8 cellular contexts compared by ENCODE assay signal in the genomic region with DNA sequence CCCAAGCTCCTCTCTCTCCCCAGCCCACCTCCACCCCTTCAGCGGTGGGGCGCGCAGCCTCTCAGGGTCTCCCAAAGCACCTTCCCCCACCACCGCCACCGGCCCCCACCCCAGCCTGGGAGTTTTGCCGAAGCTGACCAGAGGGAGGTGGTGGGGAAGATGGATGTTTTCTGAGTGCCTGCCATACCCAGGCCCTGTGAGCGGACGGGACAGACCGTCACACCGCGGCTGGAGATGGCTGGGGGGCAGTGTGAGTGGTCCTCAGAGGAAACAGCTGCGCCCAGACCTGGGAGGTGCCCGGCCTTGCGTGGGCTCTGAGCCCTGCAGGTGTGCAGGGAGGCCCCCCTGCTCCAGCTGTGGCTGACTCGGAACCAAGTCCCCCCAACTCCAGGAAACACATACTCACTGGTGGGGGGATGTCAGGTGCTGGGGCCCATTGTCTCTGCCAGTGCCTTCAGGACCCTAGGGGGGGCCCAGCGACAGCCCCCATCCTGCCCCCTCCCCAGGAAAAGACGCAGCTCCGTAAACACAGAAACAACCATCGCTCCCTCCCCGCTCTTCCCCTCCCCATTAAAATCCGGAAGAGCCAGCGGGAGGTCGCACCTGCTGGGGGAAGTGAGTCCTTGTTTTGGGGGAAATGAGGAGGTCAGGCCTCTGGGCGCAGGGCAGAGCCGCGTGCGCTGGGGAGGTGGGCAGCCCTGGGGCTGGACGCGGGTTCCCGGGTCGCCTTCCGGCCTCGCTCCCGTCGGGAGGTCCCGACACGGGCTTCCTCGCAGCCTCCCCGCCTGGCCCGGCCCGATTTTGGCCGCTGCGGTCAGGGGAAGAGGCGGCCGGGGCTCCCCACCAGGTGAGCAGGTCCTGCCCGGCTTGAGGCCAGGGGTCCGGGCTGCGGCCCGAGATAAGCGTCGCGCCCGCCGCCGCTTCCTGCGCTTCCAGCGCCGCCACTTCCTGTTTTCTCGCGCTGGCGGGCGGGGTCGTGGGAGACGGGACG.
DNase-seq lines count a peak whose midpoint lies in the region; ATAC-seq and TF ChIP-seq lines count a peak whose summit lies in the region.

No MANE protein-coding gene starts in this region.

- no peak for TF ChIP-seq CTCF in HFF-Myc (IDR thresholded peaks at IDR 0.05; ENCODE audit: low read depth, low read length, missing control alignments)

- no peak for DNase-seq in HFF-Myc (ENCODE audit: extremely low read depth, low read depth)
- DNase-seq in adipocyte (ENCODE audit: low read depth): no peak
- DNase-seq in effector CD4-positive, alpha-beta T cell: no peak

- H3K4me1 ChIP-seq in BLaER1 treated with 17β-estradiol and CSF1 and Interleukin-3, amounts not matched to agents 10 nM and 100 nM: peaks cover 52 to 86% (median 67%) of the 10 kb centered on the region in 10 experiments
- peaks cover 3% of the 10 kb centered on the region for H3K4me1 ChIP-seq in adipocyte (ENCODE audit: control insufficient read depth, insufficient read depth, low read length)
- H3K4me1 ChIP-seq in mucosa of rectum (ENCODE audit: control insufficient read depth in 2 of 2, insufficient read depth in 2 of 2, low read length in 2 of 2): peaks cover 7 to 12% of the 10 kb centered on the region in 2 donors

- H3K36me3 ChIP-seq in BLaER1 treated with 17β-estradiol and CSF1 and Interleukin-3, amounts not matched to agents 10 nM and 100 nM: no peaks in the 10 kb centered on the region
- H3K36me3 ChIP-seq in adipocyte (ENCODE audit: control insufficient read depth, insufficient read depth, low read length, severe bottlenecking): no peaks in the 10 kb centered on the region
- H3K36me3 ChIP-seq in mucosa of rectum (ENCODE audit: control insufficient read depth in 2 of 2, insufficient read depth in 2 of 2, low read length in 2 of 2): no peaks in the 10 kb centered on the region

- H3K9me3 ChIP-seq in BLaER1 treated with 17β-estradiol and CSF1 and Interleukin-3, amounts not matched to agents 10 nM and 100 nM (replicated peaks in 1 of 11): no peaks in the 10 kb centered on the region
- no peaks in the 10 kb centered on the region for H3K9me3 ChIP-seq in adipocyte (ENCODE audit: control insufficient read depth, low read length)
- no peaks in the 10 kb centered on the region for H3K9me3 ChIP-seq in mucosa of rectum (ENCODE audit: control insufficient read depth in 2 of 2, low read length in 2 of 2)

- peak overlapping the region; percentile 69 to 81 (median 76); a peak in 21 of 22 replicates for H3K27ac ChIP-seq in BLaER1 treated with 17β-estradiol and CSF1 and Interleukin-3, amounts not matched to agents 10 nM and 100 nM
- H3K27ac ChIP-seq in mucosa of rectum (ENCODE audit: low read depth in 2 of 2, low read length in 2 of 2): peak overlapping the region in 1 of 2 donors; percentile 9

- H3K4me3 ChIP-seq in BLaER1 treated with 17β-estradiol and CSF1 and Interleukin-3, amounts not matched to agents 10 nM and 100 nM: peak overlapping the region; percentile 44 to 73 (median 57)
- H3K4me3 ChIP-seq in HFF-Myc (replicated peaks; ENCODE audit: low read depth, low read length) (peak overlapping the region; percentile 21; the same call in 1 of the 2 replicates), adipocyte (ENCODE audit: low read length) (peak overlapping the region; percentile 50), mucosa of rectum (ENCODE audit: low read length in 2 of 2) (peak overlapping the region; percentile 2 to 44)

- H3K9ac ChIP-seq in BLaER1 treated with 17β-estradiol and CSF1 and Interleukin-3, amounts not matched to agents 10 nM and 100 nM: peak overlapping the region; percentile 60 to 85 (median 73)
- H3K9ac ChIP-seq in adipocyte (ENCODE audit: low read length): no peak overlapping the region
- peak overlapping the region in 1 of 2 donors; percentile 60 for H3K9ac ChIP-seq in mucosa of rectum (ENCODE audit: low read depth in 1 of 2, low read length in 2 of 2)

- H3K27me3 ChIP-seq in BLaER1 treated with 17β-estradiol and CSF1 and Interleukin-3, amounts not matched to agents 10 nM and 100 nM: peaks cover 72 to 94% (median 90%) of the 10 kb centered on the region in 11 experiments
- peaks cover 44% of the 10 kb centered on the region for H3K27me3 ChIP-seq in adipocyte (replicated peaks; ENCODE audit: control insufficient read depth, insufficient read depth, low read length)
- peaks cover 40 to 57% of the 10 kb centered on the region in 2 donors for H3K27me3 ChIP-seq in mucosa of rectum (ENCODE audit: control insufficient read depth in 2 of 2, insufficient read depth in 2 of 2, low read length in 2 of 2)

- ATAC-seq in GM19324 (IDR thresholded peaks at IDR 0.05; ENCODE audit: low FRiP score, unreplicated experiment): no peak
- ATAC-seq in GM18858 (IDR thresholded peaks at IDR 0.05; ENCODE audit: unreplicated experiment): no peak
- ATAC-seq in GM21447 (IDR thresholded peaks at IDR 0.05; ENCODE audit: unreplicated experiment): no peak

- peaks cover 0 to 25% (median 4%) of the 10 kb centered on the region in 11 experiments; a peak in 17 of 22 replicates for H4K20me1 ChIP-seq in BLaER1 treated with 17β-estradiol and CSF1 and Interleukin-3, amounts not matched to agents 10 nM and 100 nM

- peak overlapping the region; percentile 95 to 100 (median 99) for H3K4me2 ChIP-seq in BLaER1 treated with 17β-estradiol and CSF1 and Interleukin-3, amounts not matched to agents 10 nM and 100 nM
